Comparison of ENCODE assay signal across 32 cellular contexts in genomic region chr6:17057322-17057721, GRCh38. TPM values are rescaled to one million over a fixed set of nuclear protein-coding genes. Genes with fewer than 3 reads are reported as not detected.
A peak's percentile ranks its signal among the peaks of the same experiment; 100 is the strongest.
DNase-seq lines count a peak whose midpoint lies in the region; FAIRE-seq and TF ChIP-seq lines count a peak whose summit lies in the region.
"Had no signal": no experiment of that assay in that cellular context is flagged by ENCODE, and none has a peak within 500 bp of the region (broad histone marks: within the 10 kb centered on the region; RNA-seq: fewer than 3 reads in every experiment).

No MANE protein-coding gene starts in this region.

- H4K5ac ChIP-seq in H9 (ENCODE audit: insufficient read length, low read depth, low read length), result no peak overlapping the region

- H2BK5ac ChIP-seq in H9 (ENCODE audit: insufficient read length, low read length), result no peak overlapping the region

- peak; percentile 47 for FAIRE-seq in astrocyte (lab: Jason Lieb, UNC)
- FAIRE-seq: RCC 7860 had no signal

- no peak overlapping the region for H3K4me3 ChIP-seq in astrocyte (ENCODE audit: insufficient read depth, low read depth, low read length)
- H3K4me3 ChIP-seq: BLaER1, esophagus muscularis mucosa, SJSA1 had no signal

- H3K27me3 Mint-ChIP-seq in astrocyte (ENCODE audit: low read depth, unreplicated experiment) (peaks cover 4% of the 10 kb centered on the region), type B pancreatic cell (no peaks in the 10 kb centered on the region), H9 (ENCODE audit: low read depth) (peaks cover 2% of the 10 kb centered on the region; the same call in 1 of the 2 replicates)

- no peak overlapping the region for H3K56ac ChIP-seq in H9 (ENCODE audit: insufficient read length, low read depth, low read length)

- H3K36me3 ChIP-seq in astrocyte (ENCODE audit: insufficient read depth, low read length), result no peaks in the 10 kb centered on the region
- H3K36me3 ChIP-seq: BLaER1, esophagus muscularis mucosa, SJSA1 had no signal

- no peak overlapping the region for H2BK15ac ChIP-seq in H9 (ENCODE audit: low read depth, low read length)

- H3K79me2 ChIP-seq in astrocyte (ENCODE audit: insufficient read depth, low read length) (no peaks in the 10 kb centered on the region), H9 (ENCODE audit: insufficient read depth, low read length) (no peaks in the 10 kb centered on the region)

- H3K4me1 ChIP-seq in astrocyte (ENCODE audit: insufficient read depth, low read length), result no peaks in the 10 kb centered on the region
- no peaks in the 10 kb centered on the region for H3K4me1 ChIP-seq in H9 (ENCODE audit: insufficient read depth, low read length)
- H3K4me1 ChIP-seq: BLaER1, esophagus muscularis mucosa, SJSA1 had no signal

- H3K79me1 ChIP-seq in H9 (ENCODE audit: insufficient read depth, low read depth, low read length, poor library complexity, severe bottlenecking), result no peaks in the 10 kb centered on the region

- no peak overlapping the region for H3K4me3 Mint-ChIP-seq in astrocyte (ENCODE audit: unreplicated experiment)
- H3K4me3 Mint-ChIP-seq in type B pancreatic cell, result no peak overlapping the region
- H3K4me3 Mint-ChIP-seq in H9, result no peak overlapping the region
- H3K4me3 Mint-ChIP-seq: activated CD4-positive, alpha-beta memory T cell treated with anti-CD3 and anti-CD28 coated beads, Interleukin-2, amount 10 ng/mL, durations not matched to agents 7 days and 5 days; activated naive CD8-positive, alpha-beta T cell; effector memory CD8-positive, alpha-beta T cell; natural killer cell had no signal

- DNase-seq in A172 (ENCODE audit: low spot score), result peak; percentile 13
- DNase-seq in ELR (ENCODE audit: low read depth), result peak; percentile 20
- DNase-seq in astrocyte (ENCODE audit: low read depth), result peak; percentile 43
- DNase-seq in fibroblast of peridontal ligament (ENCODE audit: extremely low read depth), result peak; percentile 15
- DNase-seq in NCI-H1417 treated with DMSO at 0.1 percent for 48 hours (lab: John Stamatoyannopoulos, UW), result no peak
- no peak for DNase-seq in type B pancreatic cell (ENCODE audit: extremely low spot score, unreplicated experiment)
- DNase-seq in H9, result no peak
- no peak for DNase-seq in middle frontal gyrus (ENCODE audit: extremely low spot score, low spot score)
- DNase-seq: activated CD4-positive, alpha-beta memory T cell treated with anti-CD3 and anti-CD28 coated beads, Interleukin-2, amount 10 ng/mL, durations not matched to agents 7 days and 5 days; activated CD4-positive, CD25-positive, alpha-beta regulatory T cell treated with anti-CD3 and anti-CD28 coated beads, Interleukin-2, amount 50 U/mL, for 72 hours; activated T-cell treated with anti-CD3 and anti-CD28 coated beads for 4 hours; anterior cingulate cortex; COR-L47; cortex of kidney; effector memory CD8-positive, alpha-beta T cell; natural killer cell; NCI-H1092 treated with DMSO at 0.1 percent for 48 hours; NCI-H2029; NCI-H526; NK-92 treated with Interleukin-12 subunit alpha and Interleukin-12 subunit beta, amount 100 ng/mL, for 24 hours; stimulated activated naive CD8-positive, alpha-beta T cell treated with anti-CD3 and anti-CD28 coated beads, Interleukin-15, Interleukin-2, amounts not matched to agents 100 U/mL and 50 U/mL, for 24 hours had no signal

- no peak overlapping the region for H2BK120ac ChIP-seq in H9 (ENCODE audit: low read depth, low read length, poor library complexity, severe bottlenecking)

- H3K9ac ChIP-seq in astrocyte (ENCODE audit: low read length), result no peak overlapping the region
- H3K9ac ChIP-seq in H9 (ENCODE audit: extremely low read depth, insufficient read length, low read length), result no peak overlapping the region
- H3K9ac ChIP-seq: BLaER1 had no signal

- no peak overlapping the region for H4K91ac ChIP-seq in H9 (ENCODE audit: insufficient read length, low read depth, low read length)

- WGBS in H9 (ENCODE audit: extremely low coverage, insufficient read length, low lambda C conversion rate), result no CpG with 5 or more reads among the region's 2 CpGs

- no peak overlapping the region for H3K4ac ChIP-seq in H9 (ENCODE audit: low read depth, low read length)

- no peak overlapping the region for H3T11ph ChIP-seq in H9 (ENCODE audit: low read length)

- TF ChIP-seq CTCF in astrocyte (IDR thresholded peaks at IDR 0.05; ENCODE audit: insufficient read depth, low read depth, low read length) (no peak), type B pancreatic cell (conservative IDR thresholded peaks at IDR 0.05) (no peak), H9 (conservative IDR thresholded peaks at IDR 0.05) (no peak)

- no peaks in the 10 kb centered on the region for H3K23me2 ChIP-seq in H9 (ENCODE audit: insufficient read length, low read depth, low read length, poor library complexity, severe bottlenecking)

- H3K27ac Mint-ChIP-seq in astrocyte (ENCODE audit: unreplicated experiment) (peak overlapping the region; percentile 58), type B pancreatic cell (no peak overlapping the region), H9 (0 out of 7 replicates have a peak overlapping the region, but pooled peaks of 1 of the 3 experiments have one; percentile 34)
- H3K27ac Mint-ChIP-seq: activated CD4-positive, alpha-beta memory T cell treated with anti-CD3 and anti-CD28 coated beads, Interleukin-2, amount 10 ng/mL, durations not matched to agents 7 days and 5 days; activated naive CD8-positive, alpha-beta T cell; effector memory CD8-positive, alpha-beta T cell; natural killer cell had no signal

- H3K18ac ChIP-seq in H9 (ENCODE audit: insufficient read length, low read depth, low read length), result no peak overlapping the region

- H3K4me1 Mint-ChIP-seq in astrocyte (ENCODE audit: low read depth, unreplicated experiment) (no peaks in the 10 kb centered on the region), type B pancreatic cell (ENCODE audit: unreplicated experiment) (no peaks in the 10 kb centered on the region), H9 (no peaks in the 10 kb centered on the region)
- H3K4me1 Mint-ChIP-seq: activated CD4-positive, alpha-beta memory T cell treated with anti-CD3 and anti-CD28 coated beads, Interleukin-2, amount 10 ng/mL, durations not matched to agents 7 days and 5 days; natural killer cell had no signal

- H4K20me1 ChIP-seq in astrocyte (ENCODE audit: insufficient read depth, low read length) (no peaks in the 10 kb centered on the region), H9 (ENCODE audit: control insufficient read depth, insufficient read depth, insufficient read length) (no peaks in the 10 kb centered on the region)
- H4K20me1 ChIP-seq: BLaER1 had no signal

- H2BK12ac ChIP-seq in H9 (ENCODE audit: insufficient read length, low read depth, low read length), result no peak overlapping the region

- H3K9me3 Mint-ChIP-seq in astrocyte (ENCODE audit: unreplicated experiment), result no peaks in the 10 kb centered on the region
- peaks cover 5% of the 10 kb centered on the region for H3K9me3 Mint-ChIP-seq in type B pancreatic cell
- H3K9me3 Mint-ChIP-seq in H9, result no peaks in the 10 kb centered on the region
- H3K9me3 Mint-ChIP-seq: activated CD4-positive, alpha-beta memory T cell treated with anti-CD3 and anti-CD28 coated beads, Interleukin-2, amount 10 ng/mL, durations not matched to agents 7 days and 5 days; effector memory CD8-positive, alpha-beta T cell; natural killer cell had no signal

- H2BK20ac ChIP-seq in H9 (ENCODE audit: low read depth, low read length, poor library complexity, severe bottlenecking), result no peak overlapping the region

- H4K8ac ChIP-seq in H9 (replicated peaks; ENCODE audit: insufficient read length, low read depth, low read length), result no peak overlapping the region

- H3K27ac ChIP-seq in astrocyte (ENCODE audit: low read depth, low read length), result no peak overlapping the region
- no peak overlapping the region for H3K27ac ChIP-seq in H9 (ENCODE audit: insufficient read length, low read depth, low read length)
- H3K27ac ChIP-seq: BLaER1, esophagus muscularis mucosa, SJSA1 had no signal

- no peak overlapping the region for H3K23ac ChIP-seq in H9 (ENCODE audit: insufficient read length, low read depth, low read length)

- H3K4me2 ChIP-seq in astrocyte (ENCODE audit: low read length), result no peak overlapping the region
- no peak overlapping the region for H3K4me2 ChIP-seq in H9 (ENCODE audit: insufficient read depth, insufficient read length, low read length)
- H3K4me2 ChIP-seq: BLaER1 had no signal

- H3K14ac ChIP-seq in H9 (ENCODE audit: insufficient read depth, low read length), result no peak overlapping the region

- H2AFZ ChIP-seq in astrocyte (ENCODE audit: low read depth, low read length) (no peak overlapping the region), H9 (ENCODE audit: low read length) (no peak overlapping the region)

- no peak overlapping the region for H2AK5ac ChIP-seq in H9 (ENCODE audit: insufficient read length, low read length)

- H3K9me3 ChIP-seq in astrocyte (ENCODE audit: insufficient read depth, low read depth, low read length), result no peaks in the 10 kb centered on the region
- H3K9me3 ChIP-seq in H9 (ENCODE audit: control insufficient read depth, low read depth, low read length), result no peaks in the 10 kb centered on the region
- H3K9me3 ChIP-seq: BLaER1, esophagus muscularis mucosa, SJSA1 had no signal

- H3K27me3 ChIP-seq in astrocyte (ENCODE audit: insufficient read depth, low read length) (no peaks in the 10 kb centered on the region), H9 (ENCODE audit: insufficient read depth, low read length) (no peaks in the 10 kb centered on the region)
- H3K27me3 ChIP-seq: BLaER1, esophagus muscularis mucosa, SJSA1 had no signal

- H3K36me3 Mint-ChIP-seq in astrocyte (ENCODE audit: low read depth, unreplicated experiment) (no peaks in the 10 kb centered on the region), type B pancreatic cell (no peaks in the 10 kb centered on the region), H9 (ENCODE audit: insufficient read depth in 1 of 3, low read depth in 3 of 3) (no peaks in the 10 kb centered on the region)
- H3K36me3 Mint-ChIP-seq: natural killer cell had no signal

RNA-seq across cellular contexts. Expression of gene STMND1, which starts 44.5 kb away (rescaled TPM):
- total RNA-seq in A172 (2014; rRNA removed; shearing (Covaris generic)), result 0.22 TPM in 1 of 2 replicates, not detected in the other
- total RNA-seq in astrocyte (0.16 TPM in 1 of 2 replicates, not detected in the other), type B pancreatic cell (ENCODE audit: low replicate concordance) (0.43 and 2.2 TPM in 2 replicates), H9 (2021) (not detected in 2 replicates)
- total RNA-seq: activated CD4-positive, alpha-beta memory T cell treated with anti-CD3 and anti-CD28 coated beads, Interleukin-2, amount 10 ng/mL, durations not matched to agents 7 days and 5 days; esophagus muscularis mucosa; glomerular endothelial cell; kidney epithelial cell; mononuclear cell; natural killer cell; osteoblast; skeletal muscle tissue; T-helper 1 cell treated with Interleukin-12 subunit alpha and Interleukin-12 subunit beta and Interleukin-4 antibody, amounts not matched to agents 30 ng/mL and 1 ng/mL, for 36 hours had no signal

Comparison
In these comparisons a context has a peak if more than half of its experiments do, and no peak if none do; other contexts are left out.
1. DNase-seq: peak in A172 (single experiment), ELR (single experiment), astrocyte (single experiment) and fibroblast of peridontal ligament (single experiment); none in NCI-H1417 treated with DMSO at 0.1 percent for 48 hours (single experiment), type B pancreatic cell (single experiment), H9 (single experiment) and middle frontal gyrus (single experiment).